Comparison of ENCODE assay signal across 10 cellular contexts in genomic region chr12:70692681-70693288, GRCh38. TPM values are rescaled to one million over a fixed set of nuclear protein-coding genes. Genes with fewer than 3 reads are reported as not detected.
DNase-seq lines count a peak whose midpoint lies in the region; ATAC-seq and TF ChIP-seq lines count a peak whose summit lies in the region.
"Had no signal": no experiment of that assay in that cellular context is flagged by ENCODE, and none has a peak within 500 bp of the region (broad histone marks: within the 10 kb centered on the region; RNA-seq: fewer than 3 reads in every experiment).

No MANE protein-coding gene starts in this region.

- TF ChIP-seq CTCF in AG04450 (IDR thresholded peaks at IDR 0.05; ENCODE audit: low read depth, low read length) (peak; percentile 55), VCaP (conservative IDR thresholded peaks at IDR 0.05) (peak; percentile 84)

- no peaks in the 10 kb centered on the region for H3K9me3 ChIP-seq in AG04450 (ENCODE audit: control insufficient read depth, insufficient read depth, low read length)
- H3K9me3 ChIP-seq: prostate gland had no signal

- no peak for ATAC-seq in HG03196 (IDR thresholded peaks at IDR 0.05; ENCODE audit: unreplicated experiment)

- H3K27ac ChIP-seq in AG04450 (ENCODE audit: low read depth, low read length) (no peak overlapping the region), VCaP (no peak overlapping the region)
- H3K27ac ChIP-seq: prostate gland had no signal

- POLR2A ChIA-PET in AG04450 (lab: Yijun Ruan, JAX) = no interaction called here
- POLR2A ChIA-PET in HEK293T (lab: Yijun Ruan, JAX) = no interaction called here

- CTCF ChIA-PET in AG04450 (lab: Charles Lee) (interaction anchor here (0.6 kb wide), 1 partner anchor 100 kb away, joined by 7 read pairs; no protein-coding TSS in a partner anchor), HEK293T (lab: Yijun Ruan, JAX) (interaction anchor here (0.7 kb wide), 1 partner anchor 12 kb away, joined by 3 read pairs; no protein-coding TSS in a partner anchor)

- no peaks in the 10 kb centered on the region for H3K27me3 ChIP-seq in AG04450 (ENCODE audit: control insufficient read depth, insufficient read depth, low read length)

- no peak overlapping the region for H3K4me3 ChIP-seq in AG04450 (ENCODE audit: low read depth, low read length)
- H3K4me3 ChIP-seq: prostate gland had no signal

- DNase-seq in AG04450 (ENCODE audit: low read depth, low spot score) (no peak), HEK293T (ENCODE audit: extremely low spot score) (peak; percentile 33), iris pigment epithelial cell (ENCODE audit: low read depth) (peak; percentile 52), MV-4-11 (lab: John Stamatoyannopoulos, UW) (no peak), NCI-H2171 treated with DMSO at 0.1 percent for 48 hours (lab: John Stamatoyannopoulos, UW) (no peak)
- no peak for DNase-seq in activated CD8-positive, alpha-beta memory T cell treated with anti-CD3 and anti-CD28 coated beads, Interleukin-2, amount 50 U/mL, for 48 hours
- DNase-seq: NCI-H1105 treated with DMSO at 0.1 percent for 48 hours had no signal

TF ChIP-seq in HEK293T, 16 proteins besides CTCF, POLR2A, EP300 and RAD21:
- TF ChIP-seq SP1 (IDR thresholded peaks at IDR 0.05) (no peak), ELF4 (IDR thresholded peaks at IDR 0.05) (no peak), BHLHE40 (IDR thresholded peaks at IDR 0.05; ENCODE audit: borderline replicate concordance) (no peak), SUZ12 (IDR thresholded peaks at IDR 0.05) (no peak), ARNT (IDR thresholded peaks at IDR 0.05) (no peak)

RNA-seq across cellular contexts. Expression of gene PTPRB, which starts 55.6 kb away (rescaled TPM):
- polyA plus RNA-seq in AG04450 (2011; rRNA removed) = 0.02 and 0.04 TPM in 2 replicates
- not detected in 2 replicates for polyA minus RNA-seq in AG04450 (2011; rRNA and poly(A)+ RNA removed)

Comparison
In these comparisons a context has a peak if more than half of its experiments do, and no peak if none do; other contexts are left out.
1. DNase-seq: peak in HEK293T (single experiment) and iris pigment epithelial cell (single experiment); none in AG04450 (single experiment), activated CD8-positive, alpha-beta memory T cell treated with anti-CD3 and anti-CD28 coated beads, Interleukin-2, amount 50 U/mL, for 48 hours (single experiment), MV-4-11 (single experiment) and NCI-H2171 treated with DMSO at 0.1 percent for 48 hours (single experiment).